In genomic region chr5:157718529-157718928, GRCh38 we compare ENCODE assay signal across 8 cellular contexts. TPM values are rescaled to one million over a fixed set of nuclear protein-coding genes. Genes with fewer than 3 reads are reported as not detected.
DNase-seq lines count a peak whose midpoint lies in the region; ATAC-seq and TF ChIP-seq lines count a peak whose summit lies in the region.

No MANE protein-coding gene starts in this region.

- H3K27ac ChIP-seq in SU-DHL-6 (ENCODE audit: low read depth, low read length) = no peak overlapping the region

- no peaks in the 10 kb centered on the region for H3K9me2 ChIP-seq in SU-DHL-6 (replicated peaks; ENCODE audit: insufficient read depth, low read length)

- no peaks in the 10 kb centered on the region for H3K9me3 ChIP-seq in SU-DHL-6 (ENCODE audit: insufficient read depth, low read length)

- no peaks in the 10 kb centered on the region for H3K79me2 ChIP-seq in SU-DHL-6 (ENCODE audit: insufficient read depth, low read length)

- H3K9ac ChIP-seq in SU-DHL-6 (ENCODE audit: low read length) = no peak overlapping the region

- H3K4me2 ChIP-seq in SU-DHL-6 (ENCODE audit: low read depth, low read length, poor library complexity, severe bottlenecking) = no peak overlapping the region

- H3K4me3 ChIP-seq in SU-DHL-6 (ENCODE audit: insufficient read depth, low read length, poor library complexity, severe bottlenecking) = no peak overlapping the region

- H3K36me3 ChIP-seq in SU-DHL-6 (ENCODE audit: low read length) = no peaks in the 10 kb centered on the region

- DNase-seq in AG08396 (ENCODE audit: low spot score) (peak; percentile 49), GM03348 (ENCODE audit: low spot score) (peak; percentile 77), erythroblast (lab: John Stamatoyannopoulos, UW) (peak; percentile 64 to 66), myocyte (ENCODE audit: low read depth) (peak; percentile 78), ecto neural progenitor cell (ENCODE audit: low spot score) (no peak)

- TF ChIP-seq CTCF in SU-DHL-6 (IDR thresholded peaks at IDR 0.05; ENCODE audit: insufficient read depth, low read length, poor library complexity, severe bottlenecking) = peak; percentile 41

- no peak overlapping the region for H2AFZ ChIP-seq in SU-DHL-6 (ENCODE audit: low read depth, low read length, severe bottlenecking)

- no peaks in the 10 kb centered on the region for H3K27me3 ChIP-seq in SU-DHL-6 (ENCODE audit: low read length)

- H3F3A ChIP-seq in SU-DHL-6 (ENCODE audit: insufficient read depth) = no peaks in the 10 kb centered on the region

- H4K20me1 ChIP-seq in SU-DHL-6 (ENCODE audit: low read depth, low read length) = no peaks in the 10 kb centered on the region

- no peak for TF ChIP-seq POLR2A in erythroblast (IDR thresholded peaks at IDR 0.05; ENCODE audit: low read length)

- ATAC-seq in HG03175 (IDR thresholded peaks at IDR 0.05; ENCODE audit: unreplicated experiment) (peak; percentile 67), GM19324 (IDR thresholded peaks at IDR 0.05; ENCODE audit: low FRiP score, unreplicated experiment) (no peak)

RNA-seq across cellular contexts. Expression of gene THG1L, which starts 12.7 kb away (rescaled TPM):
- 13.0 and 13.9 TPM in 2 replicates for total RNA-seq in myocyte
- 12.4 TPM for polyA plus RNA-seq in myocyte (2012)

RNA-seq across cellular contexts. Expression of gene LSM11, which starts 25.0 kb away (rescaled TPM):
- 5.7 and 8.1 TPM in 2 replicates for total RNA-seq in myocyte
- 4.1 TPM for polyA plus RNA-seq in myocyte (2012)

RNA-seq across cellular contexts. Expression of gene C5orf52, which starts 47.2 kb away (rescaled TPM):
- total RNA-seq in myocyte = not detected in 2 replicates
- not detected for polyA plus RNA-seq in myocyte (2012)
